Comparison of ENCODE assay signal across 12 cellular contexts in the genomic region with DNA sequence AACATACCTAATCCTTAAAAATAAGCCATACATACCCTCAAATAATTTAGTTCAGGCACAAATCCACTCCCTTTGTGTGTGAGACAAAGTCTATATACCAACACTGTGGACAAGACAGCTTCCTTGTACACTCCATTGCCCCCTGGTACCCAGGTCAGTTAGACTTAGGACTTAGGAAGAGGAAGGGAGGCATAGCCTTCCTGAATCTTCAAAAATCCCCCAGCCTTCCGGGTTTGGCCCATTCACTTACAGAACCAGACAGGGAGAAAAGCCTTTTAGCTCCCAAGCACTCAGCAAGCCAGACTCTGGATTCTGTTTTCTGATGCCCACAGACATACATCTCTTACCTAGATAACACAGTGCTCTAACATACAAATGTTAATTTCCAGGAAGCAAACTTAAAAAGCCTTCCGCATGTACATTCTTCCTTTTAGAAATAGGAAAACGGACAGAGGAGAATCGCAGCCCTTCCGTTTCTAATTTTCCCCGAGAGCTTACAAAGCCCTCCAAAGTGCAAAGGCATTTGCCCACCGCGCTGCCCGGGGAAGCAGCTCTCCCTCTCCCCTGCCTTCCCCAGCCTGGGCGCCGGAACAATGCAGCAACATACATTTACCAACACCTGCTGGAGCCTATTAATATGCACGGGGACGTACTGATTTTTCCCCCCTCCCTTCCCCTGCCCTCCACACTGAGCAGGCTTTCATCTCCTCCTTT.
DNase-seq lines count a peak whose midpoint lies in the region; TF ChIP-seq lines count a peak whose summit lies in the region.
"Had no signal": no experiment of that assay in that cellular context is flagged by ENCODE, and none has a peak within 500 bp of the region (broad histone marks: within the 10 kb centered on the region; RNA-seq: fewer than 3 reads in every experiment).

No MANE protein-coding gene starts in this region.

- H2AFZ ChIP-seq in neuronal stem cell (ENCODE audit: low read length) (peak overlapping the region; percentile 93), OCI-LY7 (ENCODE audit: low read length) (no peak overlapping the region)
- H2AFZ ChIP-seq: parathyroid adenoma had no signal

- intact Hi-C loops in OCI-LY7 (cut with micrococcal nuclease; ENCODE audit: unreplicated experiment), result no loop called here

- H2AK5ac ChIP-seq in neuronal stem cell (ENCODE audit: low read depth, low read length), result no peak overlapping the region

- POLR2A ChIA-PET in OCI-LY7 (lab: Charles Lee), result no interaction called here

- H3K23ac ChIP-seq in neuronal stem cell (ENCODE audit: low read depth, low read length, poor library complexity), result no peak overlapping the region

- H3K27ac ChIP-seq in neuronal stem cell (replicated peaks; ENCODE audit: low read length) (peak overlapping the region; percentile 97), OCI-LY7 (ENCODE audit: low read depth, low read length, poor library complexity, severe bottlenecking) (no peak overlapping the region)
- H3K27ac ChIP-seq: C4-2B, parathyroid adenoma had no signal

- H3K9me3 ChIP-seq in neuronal stem cell (replicated peaks in 1 of 2; ENCODE audit: control insufficient read depth in 2 of 2, insufficient read depth in 1 of 2, low read depth in 1 of 2, low read length in 2 of 2), result no peaks in the 10 kb centered on the region
- no peaks in the 10 kb centered on the region for H3K9me3 ChIP-seq in OCI-LY7 (ENCODE audit: low read length)
- H3K9me3 ChIP-seq: MG63 had no signal

- TF ChIP-seq POLR2A in erythroblast (IDR thresholded peaks at IDR 0.05; ENCODE audit: low read length), result no peak

- no peak for TF ChIP-seq CTCF in OCI-LY7 (conservative IDR thresholded peaks at IDR 0.05; ENCODE audit: low read length)

- H3K4me3 ChIP-seq in neuronal stem cell (ENCODE audit: low read length in 2 of 2) (peak overlapping the region; percentile 57 to 82), OCI-LY7 (ENCODE audit: low read depth, low read length, poor library complexity, severe bottlenecking) (no peak overlapping the region)
- H3K4me3 ChIP-seq: MG63 had no signal

- H3K4me1 ChIP-seq in neuronal stem cell (ENCODE audit: control insufficient read depth in 2 of 2, insufficient read depth in 1 of 2, low read depth in 1 of 2, low read length in 2 of 2) (peaks cover 17 to 43% of the 10 kb centered on the region in 2 donors), OCI-LY7 (ENCODE audit: insufficient read depth, low read length, poor library complexity, severe bottlenecking) (no peaks in the 10 kb centered on the region)

- H3K79me1 ChIP-seq in neuronal stem cell (ENCODE audit: low read depth, low read length), result no peaks in the 10 kb centered on the region

- no peak overlapping the region for H3K14ac ChIP-seq in neuronal stem cell (ENCODE audit: low read length)

- H3K36me3 ChIP-seq in neuronal stem cell (replicated peaks in 1 of 2; ENCODE audit: control insufficient read depth in 2 of 2, insufficient read depth in 2 of 2, low read length in 2 of 2), result no peaks in the 10 kb centered on the region
- H3K36me3 ChIP-seq in OCI-LY7 (ENCODE audit: insufficient read depth, low read length), result no peaks in the 10 kb centered on the region
- H3K36me3 ChIP-seq: MG63 had no signal

- H3K18ac ChIP-seq in neuronal stem cell (ENCODE audit: low read length), result peak overlapping the region; percentile 88

- CTCF ChIA-PET in OCI-LY7 (lab: Charles Lee; ENCODE audit: unreplicated experiment), result no interaction called here

- DNase-seq in Ammon's horn (ENCODE audit: low spot score), result peak; percentile 64
- DNase-seq in NCI-H2227 (lab: John Stamatoyannopoulos, UW; ENCODE audit: unreplicated experiment), result peak; percentile 54
- DNase-seq in erythroblast (lab: John Stamatoyannopoulos, UW), result peak; percentile 13 to 24
- DNase-seq in neuronal stem cell (ENCODE audit: low spot score), result no peak
- no peak for DNase-seq in OCI-LY7 (ENCODE audit: low spot score)
- no peak for DNase-seq in HuH-7 (ENCODE audit: low spot score)
- no peak for DNase-seq in stimulated activated CD4-positive, alpha-beta T cell treated with anti-CD3 and anti-CD28 coated beads, Interleukin-4, amount 100 ng/mL, for 4 hours
- DNase-seq in KBM-7, result no peak
- DNase-seq: MG63; stimulated activated naive CD8-positive, alpha-beta T cell treated with anti-CD3 and anti-CD28 coated beads, Interleukin-15, Interleukin-2, amounts not matched to agents 100 U/mL and 50 U/mL, for 24 hours had no signal

- H3K4me2 ChIP-seq in neuronal stem cell (ENCODE audit: insufficient read depth, low read length, poor library complexity, severe bottlenecking) (peak overlapping the region; percentile 57), OCI-LY7 (ENCODE audit: low read length) (no peak overlapping the region)

- no peaks in the 10 kb centered on the region for H3K9me2 ChIP-seq in OCI-LY7 (ENCODE audit: insufficient read depth, low read length)

- H4K91ac ChIP-seq in neuronal stem cell (ENCODE audit: low read depth, low read length, poor library complexity), result no peak overlapping the region

- no CpG with 5 or more reads among the region's 13 CpGs for WGBS in neuronal stem cell (ENCODE audit: extremely low coverage in 2 of 2, insufficient read length in 2 of 2, insufficient replicate concordance in 1 of 2), 2 donors

- no peaks in the 10 kb centered on the region for H4K20me1 ChIP-seq in OCI-LY7 (ENCODE audit: insufficient read depth, low read length)

- no peaks in the 10 kb centered on the region for H3K79me2 ChIP-seq in OCI-LY7 (ENCODE audit: insufficient read depth, low read depth, low read length)

- H2BK15ac ChIP-seq in neuronal stem cell (ENCODE audit: low read length), result no peak overlapping the region

- no peak overlapping the region for H3K9ac ChIP-seq in neuronal stem cell (ENCODE audit: low read depth, low read length, poor library complexity)
- H3K9ac ChIP-seq: parathyroid adenoma had no signal

- H4K8ac ChIP-seq in neuronal stem cell (ENCODE audit: low read depth, low read length), result no peak overlapping the region

- H2BK12ac ChIP-seq in neuronal stem cell (ENCODE audit: low read length), result no peak overlapping the region

- BruUV-seq in OCI-LY7 (replicated peaks; lab: Mats Ljungman, UMichigan), result no TSS peak

- H3K4ac ChIP-seq in neuronal stem cell (ENCODE audit: low read length), result no peak overlapping the region

- in situ Hi-C loops in KBM-7 (cut with MboI; ENCODE audit: low pct_unique_long_range_greater_than_20kb, low sequenced_read_pairs), result no loop called here

- H2BK5ac ChIP-seq in neuronal stem cell (ENCODE audit: low read length), result no peak overlapping the region

- no peaks in the 10 kb centered on the region for H3K27me3 ChIP-seq in neuronal stem cell (ENCODE audit: control insufficient read depth in 3 of 3, insufficient read depth in 3 of 3, low read depth in 1 of 3, low read length in 3 of 3)
- H3K27me3 ChIP-seq: MG63 had no signal

- no peak overlapping the region for H2BK120ac ChIP-seq in neuronal stem cell (ENCODE audit: low read depth, low read length)

Comparison
In these comparisons a context has a peak if more than half of its experiments do, and no peak if none do; other contexts are left out.
1. DNase-seq: peak in Ammon's horn (single experiment), NCI-H2227 (single experiment) and erythroblast (2 of 2); none in neuronal stem cell (single experiment), OCI-LY7 (single experiment), HuH-7 (single experiment), stimulated activated CD4-positive, alpha-beta T cell treated with anti-CD3 and anti-CD28 coated beads, Interleukin-4, amount 100 ng/mL, for 4 hours (0 of 2) and KBM-7 (single experiment).